ENCODE assay signal across 8 cellular contexts in genomic region chr9:81689343-81690175, GRCh38. TPM values are rescaled to one million over a fixed set of nuclear protein-coding genes. Genes with fewer than 3 reads are reported as not detected.
DNase-seq lines count a peak whose midpoint lies in the region; ATAC-seq, FAIRE-seq and TF ChIP-seq lines count a peak whose summit lies in the region.

Gene TLE1, minus strand, starts transcription at chr9:81689547. Its CDS starts 1,307 bp downstream, at chr9:81688240.

- H3K27ac ChIP-seq in WERI-Rb-1 (peak within 1 kb of the TSS; percentile 83), iPS-18a (ENCODE audit: low read length) (peak within 1 kb of the TSS; percentile 30)

- H3K4me1 ChIP-seq in iPS-18a (ENCODE audit: control insufficient read depth, low read depth, low read length), result peaks cover 40% of the 10 kb centered on the region

- H3K4me3 ChIP-seq in WERI-Rb-1 (ENCODE audit: low read depth, low read length) (peak within 1 kb of the TSS; percentile 86), bronchial epithelial cell (ENCODE audit: low read depth, low read length) (peak within 1 kb of the TSS; percentile 77), iPS-18a (ENCODE audit: low read length) (peak within 1 kb of the TSS; percentile 83), skeletal muscle cell (ENCODE audit: low read depth, low read length) (peak within 1 kb of the TSS; percentile 78)

- no peak for FAIRE-seq in bronchial epithelial cell (lab: Jason Lieb, UNC)

- TF ChIP-seq CTCF in WERI-Rb-1 (IDR thresholded peaks at IDR 0.05; ENCODE audit: low read depth, low read length), result peak; percentile 15; the same call in 1 of the 2 replicates
- no peak for TF ChIP-seq CTCF in bronchial epithelial cell (IDR thresholded peaks at IDR 0.05; ENCODE audit: insufficient read depth, low read length, severe bottlenecking)

- H3K27me3 ChIP-seq in WERI-Rb-1 (ENCODE audit: insufficient read depth, low read depth, severe bottlenecking) (no peaks in the 10 kb centered on the region), bronchial epithelial cell (ENCODE audit: control insufficient read depth, insufficient read depth, low read length) (no peaks in the 10 kb centered on the region), iPS-18a (ENCODE audit: control insufficient read depth, insufficient read depth, low read length) (peaks cover 17% of the 10 kb centered on the region)

- peak; percentile 39 for ATAC-seq in GM18499 (IDR thresholded peaks at IDR 0.05; ENCODE audit: insufficient read depth, unreplicated experiment)
- ATAC-seq in HG02973 (IDR thresholded peaks at IDR 0.05; ENCODE audit: unreplicated experiment), result peak; percentile 68

- H3K9ac ChIP-seq in iPS-18a (ENCODE audit: low read length), result peak within 1 kb of the TSS; percentile 85

- DNase-seq in NCI-H2029 (lab: John Stamatoyannopoulos, UW) (peak; percentile 98), WERI-Rb-1 (peak; percentile 100), bronchial epithelial cell (ENCODE audit: low read depth) (peak; percentile 97), skeletal muscle cell (ENCODE audit: low read depth) (peak; percentile 99), OCI-M2 (lab: John Stamatoyannopoulos, UW; ENCODE audit: unreplicated experiment) (no peak)

- H3K36me3 ChIP-seq in WERI-Rb-1 (peaks cover 34% of the 10 kb centered on the region), bronchial epithelial cell (ENCODE audit: control insufficient read depth, insufficient read depth, low read length) (peaks cover 2% of the 10 kb centered on the region), iPS-18a (ENCODE audit: control insufficient read depth, low read depth, low read length) (peaks cover 19% of the 10 kb centered on the region)

- no peaks in the 10 kb centered on the region for H3K9me3 ChIP-seq in WERI-Rb-1 (ENCODE audit: severe bottlenecking)
- H3K9me3 ChIP-seq in iPS-18a (ENCODE audit: control insufficient read depth, low read depth, low read length), result no peaks in the 10 kb centered on the region

RNA-seq across cellular contexts. Expression of gene TLE1, which starts in this region (rescaled TPM):
- total RNA-seq in bronchial epithelial cell, result 34.7 and 40.0 TPM in 2 replicates
